In the genomic region with DNA sequence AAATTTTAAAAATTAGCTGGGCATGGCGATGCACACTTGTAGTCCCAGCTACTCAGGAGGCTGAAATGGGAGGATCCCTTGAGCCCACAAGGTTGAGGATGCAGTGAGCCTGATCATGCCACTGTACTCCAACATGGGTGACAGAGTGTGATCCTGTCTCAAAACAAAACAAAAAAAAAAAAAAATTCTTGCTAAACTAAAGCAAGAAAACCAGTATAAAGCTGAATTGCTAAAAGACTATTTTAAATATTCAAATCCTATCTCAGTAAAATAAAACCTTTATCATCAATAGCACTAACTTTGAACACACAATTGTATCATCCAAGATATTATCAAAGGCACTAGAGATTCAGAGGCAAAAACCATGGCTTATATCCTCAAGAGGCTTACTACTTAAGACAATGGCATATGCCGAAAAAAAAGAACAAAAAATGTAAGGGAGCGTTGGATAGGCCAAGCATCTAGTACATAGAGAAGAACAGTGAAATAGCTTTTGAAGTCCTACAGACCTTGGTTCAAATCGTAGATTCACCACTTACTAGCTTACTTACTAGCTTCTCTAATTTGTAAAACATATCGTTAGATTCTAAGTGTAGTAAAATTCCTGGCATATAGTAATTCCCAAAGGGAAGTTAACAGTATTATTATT, we compare ENCODE assay signal across 13 cellular contexts. TPM values are rescaled to one million over a fixed set of nuclear protein-coding genes. Genes with fewer than 3 reads are reported as not detected.
DNase-seq lines count a peak whose midpoint lies in the region; ATAC-seq and TF ChIP-seq lines count a peak whose summit lies in the region.
"Had no signal": no experiment of that assay in that cellular context is flagged by ENCODE, and none has a peak within 500 bp of the region (broad histone marks: within the 10 kb centered on the region; RNA-seq: fewer than 3 reads in every experiment).

No MANE protein-coding gene starts in this region.

- peaks cover 86% of the 10 kb centered on the region for H3K79me2 ChIP-seq in OCI-LY3 (ENCODE audit: low read length)

- ATAC-seq in sciatic nerve = no peak
- ATAC-seq: left lobe of liver had no signal

- peak overlapping the region; percentile 87 for H3K4me2 ChIP-seq in OCI-LY3 (ENCODE audit: low read length)

- TF ChIP-seq CTCF in GM12864 (IDR thresholded peaks at IDR 0.05; ENCODE audit: low read depth, low read length, missing control alignments) = no peak
- TF ChIP-seq CTCF in OCI-LY3 (IDR thresholded peaks at IDR 0.05; ENCODE audit: low read depth, low read length) = no peak
- no peak for TF ChIP-seq CTCF in RWPE1 (conservative IDR thresholded peaks at IDR 0.05; ENCODE audit: low read depth)

- H3K9me3 ChIP-seq in OCI-LY3 (ENCODE audit: insufficient read depth, low read length) (no peaks in the 10 kb centered on the region), endocrine pancreas (ENCODE audit: control insufficient read depth, low read length) (no peaks in the 10 kb centered on the region), skeletal muscle tissue (ENCODE audit: control insufficient read depth in 3 of 3, low read length in 3 of 3) (no peaks in the 10 kb centered on the region)

- H3K9ac ChIP-seq in OCI-LY3 (ENCODE audit: low read length) (peak overlapping the region; percentile 89), endocrine pancreas (ENCODE audit: control insufficient read depth, insufficient read depth, low read length) (no peak overlapping the region), skeletal muscle tissue (ENCODE audit: low read depth in 1 of 3, low read length in 3 of 3) (peak overlapping the region in 1 of 3 donors; percentile 58)

- H3K27ac ChIP-seq in OCI-LY3 (ENCODE audit: low read length) = peak overlapping the region; percentile 77
- H3K27ac ChIP-seq in skeletal muscle tissue (ENCODE audit: low read depth, low read length) = peak overlapping the region; percentile 93
- H3K27ac ChIP-seq in RWPE1 = no peak overlapping the region
- H3K27ac ChIP-seq: epithelial cell of prostate had no signal

- CTCF ChIA-PET in RWPE1 (lab: Yijun Ruan, JAX) = interaction anchor here (0.7 kb wide), 1 partner anchor 582 kb away, joined by 4 read pairs; no protein-coding TSS in a partner anchor

- peaks cover 25% of the 10 kb centered on the region; the same call in 1 of the 2 replicates for H4K20me1 ChIP-seq in OCI-LY3 (ENCODE audit: insufficient read depth, low read length)

- H3K4me1 ChIP-seq in OCI-LY3 (ENCODE audit: low read length) = peaks cover 59% of the 10 kb centered on the region
- peaks cover 19% of the 10 kb centered on the region for H3K4me1 ChIP-seq in endocrine pancreas (ENCODE audit: control insufficient read depth, insufficient read depth, low read length)
- H3K4me1 ChIP-seq in skeletal muscle tissue (ENCODE audit: control insufficient read depth in 3 of 3, insufficient read depth in 3 of 3, low read length in 3 of 3) = peaks cover 24 to 44% (median 28%) of the 10 kb centered on the region in 3 donors

- intact Hi-C loops in sciatic nerve (cut with DNase I) = no loop called here

- no peak overlapping the region for H2AFZ ChIP-seq in OCI-LY3 (ENCODE audit: low read depth, low read length)

- DNase-seq in GM12864 (ENCODE audit: low read depth) (no peak), sciatic nerve (ENCODE audit: low spot score) (no peak), HCEC 1CT (no peak), RWPE1 (ENCODE audit: low spot score) (no peak)
- DNase-seq in stimulated activated CD4-positive, alpha-beta T cell treated with anti-CD3 and anti-CD28 coated beads, Interleukin-4, amount 100 ng/mL, for 4 hours = no peak
- DNase-seq: activated CD8-positive, alpha-beta memory T cell treated with anti-CD3 and anti-CD28 coated beads, Interleukin-2, amount 50 U/mL, for 48 hours; NCI-H1048; stimulated activated CD4-positive, alpha-beta T cell treated with anti-CD3 and anti-CD28 coated beads, Interleukin-2, amount 100 ng/mL, for 24 hours had no signal

- H3K4me3 ChIP-seq in GM12864 (ENCODE audit: low read depth, low read length) = peak overlapping the region; percentile 51
- H3K4me3 ChIP-seq in OCI-LY3 (ENCODE audit: low read length) = peak overlapping the region; percentile 92
- H3K4me3 ChIP-seq in endocrine pancreas (ENCODE audit: control insufficient read depth, insufficient read depth, low read length) = peak overlapping the region; percentile 87
- H3K4me3 ChIP-seq in skeletal muscle tissue (ENCODE audit: low read length in 3 of 3) = peak overlapping the region in 2 of 3 donors; percentile 2 to 29

- H3K27me3 ChIP-seq in OCI-LY3 (ENCODE audit: low read depth, low read length) = no peaks in the 10 kb centered on the region
- H3K27me3 ChIP-seq in endocrine pancreas (ENCODE audit: control insufficient read depth, insufficient read depth, low read length) = no peaks in the 10 kb centered on the region
- H3K27me3 ChIP-seq in skeletal muscle tissue (ENCODE audit: control insufficient read depth in 3 of 3, insufficient read depth in 3 of 3, low read length in 3 of 3) = no peaks in the 10 kb centered on the region

- H3K36me3 ChIP-seq in OCI-LY3 (replicated peaks; ENCODE audit: low read depth, low read length) (peaks cover under 1% of the 10 kb centered on the region), endocrine pancreas (ENCODE audit: control insufficient read depth, insufficient read depth, low read length) (no peaks in the 10 kb centered on the region), skeletal muscle tissue (ENCODE audit: control insufficient read depth in 3 of 3, insufficient read depth in 3 of 3, low read length in 3 of 3) (no peaks in the 10 kb centered on the region)

- POLR2A ChIA-PET in RWPE1 (lab: Yijun Ruan, JAX; ENCODE audit: low non-redundant PET) = no interaction called here

RNA-seq across cellular contexts. Expression of gene EPS15, which starts 3.6 kb away (rescaled TPM):
- total RNA-seq in skeletal muscle tissue (44.9 TPM), sciatic nerve (119 TPM)

Comparison
In these comparisons a context has a peak if more than half of its experiments do, and no peak if none do; other contexts are left out.
1. H3K4me3 ChIP-seq: peak in every context shown above with its lines; median percentile 92 in OCI-LY3; 87 in endocrine pancreas; 51 in GM12864; 16 in skeletal muscle tissue.